Comparison of ENCODE assay signal across 17 cellular contexts in the genomic region with DNA sequence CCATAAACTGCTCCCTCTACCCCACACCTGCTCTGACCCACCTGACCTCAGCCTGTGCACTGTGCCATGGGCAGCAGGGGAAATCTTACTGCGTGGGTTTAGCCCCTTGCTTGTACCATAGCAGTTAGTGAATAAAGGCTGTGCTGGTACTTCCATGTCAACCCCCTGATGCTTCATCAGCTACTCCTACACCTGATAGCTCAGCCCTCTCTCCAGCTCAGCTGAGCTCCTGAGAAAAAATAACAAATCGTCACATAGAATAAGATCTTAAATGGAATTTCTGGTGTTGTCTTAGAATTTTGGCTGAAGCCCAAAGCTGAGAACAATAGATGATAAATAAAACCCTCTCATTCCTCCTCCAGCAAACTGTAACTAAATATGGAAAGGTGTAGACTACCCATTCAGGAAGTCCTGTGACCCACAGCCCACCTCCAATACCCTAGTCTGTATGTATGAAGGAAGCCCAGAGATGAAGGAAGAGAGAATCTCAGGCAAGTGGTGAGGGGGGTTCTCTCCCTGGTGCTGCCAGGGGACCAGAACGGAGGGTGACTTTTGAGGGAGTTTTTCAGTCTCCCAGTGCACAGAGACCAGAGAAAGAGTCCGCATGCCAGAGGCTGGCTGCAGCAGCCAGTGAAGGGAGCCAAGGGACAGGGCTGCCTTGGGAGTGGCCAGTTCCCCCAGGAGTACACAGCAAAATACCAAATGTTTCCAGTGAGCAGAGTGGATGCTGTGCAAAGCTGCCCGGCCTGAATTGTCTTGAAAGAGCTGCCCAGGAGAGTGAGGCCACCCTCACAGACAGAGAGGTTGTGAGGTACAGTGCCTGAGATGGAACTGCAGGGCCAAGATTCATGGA.
DNase-seq lines count a peak whose midpoint lies in the region; ATAC-seq and TF ChIP-seq lines count a peak whose summit lies in the region.
"Had no signal": no experiment of that assay in that cellular context is flagged by ENCODE, and none has a peak within 500 bp of the region (broad histone marks: within the 10 kb centered on the region; RNA-seq: fewer than 3 reads in every experiment).

No MANE protein-coding gene starts in this region.

- H3K27ac ChIP-seq in right atrium auricular region (no peak overlapping the region), esophagus muscularis mucosa (replicated peaks in 1 of 4) (no peak overlapping the region)
- H3K27ac ChIP-seq: KMS-11, pancreas had no signal

- H3K27me3 ChIP-seq in right atrium auricular region (no peaks in the 10 kb centered on the region), esophagus muscularis mucosa (no peaks in the 10 kb centered on the region)
- H3K27me3 ChIP-seq: pancreas had no signal

- intact Hi-C loops in Right ventricle myocardium inferior (cut with DNase I) (no loop called here), esophagus muscularis mucosa (cut with DNase I) (no loop called here)

- TF ChIP-seq EP300 in esophagus muscularis mucosa (IDR thresholded peaks at IDR 0.05), result no peak

- TF ChIP-seq POLR2A in esophagus muscularis mucosa (IDR thresholded peaks at IDR 0.05; ENCODE audit: low read depth), result no peak

- no peak for DNase-seq in Right ventricle myocardium inferior (ENCODE audit: missing footprints)
- no peak for DNase-seq in right atrium auricular region (ENCODE audit: low spot score)
- peak; percentile 79 for DNase-seq in esophagus muscularis mucosa (ENCODE audit: extremely low spot score)
- peak; percentile 14 to 20 for DNase-seq in lung microvascular endothelial cell (ENCODE audit: low read depth in 2 of 2)
- DNase-seq in NCI-H446 treated with DMSO at 0.1 percent for 48 hours (lab: John Stamatoyannopoulos, UW), result no peak
- no peak for DNase-seq in NCI-H526 treated with DMSO at 0.1 percent for 48 hours (lab: John Stamatoyannopoulos, UW)
- DNase-seq in activated T-cell treated with anti-CD3 and anti-CD28 coated beads, Interleukin-2, amount 50 U/mL, for 1 hour, result no peak
- DNase-seq: 8988T; activated CD4-positive, alpha-beta T cell treated with anti-CD3 and anti-CD28 coated beads for 48 hours; effector CD4-positive, alpha-beta T cell; erythroblast; GDM1; NCI-H1694; trophoblast cell had no signal

- no peak for TF ChIP-seq CTCF in right atrium auricular region (IDR thresholded peaks at IDR 0.05)
- no peak for TF ChIP-seq CTCF in esophagus muscularis mucosa (IDR thresholded peaks at IDR 0.05)

- peak; percentile 49 for ATAC-seq in Right ventricle myocardium inferior
- ATAC-seq in HG03469 (IDR thresholded peaks at IDR 0.05; ENCODE audit: unreplicated experiment), result no peak
- ATAC-seq: pancreas had no signal

- H3K4me1 ChIP-seq in right atrium auricular region (peaks cover 0 to 19% of the 10 kb centered on the region in 2 donors), esophagus muscularis mucosa (peaks cover 4 to 11% (median 5%) of the 10 kb centered on the region in 4 donors)
- H3K4me1 ChIP-seq: pancreas had no signal

- H3K36me3 ChIP-seq in right atrium auricular region, result no peaks in the 10 kb centered on the region
- no peaks in the 10 kb centered on the region for H3K36me3 ChIP-seq in esophagus muscularis mucosa
- H3K36me3 ChIP-seq: pancreas had no signal

- H3K9me3 ChIP-seq in right atrium auricular region (no peaks in the 10 kb centered on the region), esophagus muscularis mucosa (no peaks in the 10 kb centered on the region)
- H3K9me3 ChIP-seq: pancreas had no signal

- 68% methylated on average over 4 of the region's 5 CpGs for WGBS in esophagus muscularis mucosa

- H3K4me3 ChIP-seq in right atrium auricular region (no peak overlapping the region), esophagus muscularis mucosa (no peak overlapping the region)
- H3K4me3 ChIP-seq: pancreas had no signal

Comparison
In these comparisons a context has a peak if more than half of its experiments do, and no peak if none do; other contexts are left out.
1. DNase-seq: peak in esophagus muscularis mucosa (single experiment) and lung microvascular endothelial cell (2 of 2); none in Right ventricle myocardium inferior (single experiment), right atrium auricular region (single experiment), NCI-H446 treated with DMSO at 0.1 percent for 48 hours (single experiment), NCI-H526 treated with DMSO at 0.1 percent for 48 hours (single experiment) and activated T-cell treated with anti-CD3 and anti-CD28 coated beads, Interleukin-2, amount 50 U/mL, for 1 hour (single experiment).